Comparison of ENCODE assay signal across 28 cellular contexts in genomic region chr6:18561006-18561750, GRCh38.
DNase-seq lines count a peak whose midpoint lies in the region; ATAC-seq and TF ChIP-seq lines count a peak whose summit lies in the region.
"Had no signal": no experiment of that assay in that cellular context is flagged by ENCODE, and none has a peak within 500 bp of the region (broad histone marks: within the 10 kb centered on the region; RNA-seq: fewer than 3 reads in every experiment).

No MANE protein-coding gene starts in this region.

- TF ChIP-seq POLR2A in body of pancreas (IDR thresholded peaks at IDR 0.05), result no peak

- no peaks in the 10 kb centered on the region for H3K36me3 ChIP-seq in body of pancreas (replicated peaks in 1 of 2; ENCODE audit: insufficient read depth in 1 of 2, low read depth in 2 of 2)
- no peaks in the 10 kb centered on the region for H3K36me3 ChIP-seq in left lung
- H3K36me3 ChIP-seq: adrenal gland, brain microvascular endothelial cell, neural progenitor cell, right lobe of liver, suprapubic skin had no signal

- WGBS in body of pancreas, 2 donors, result 54 to 57% methylated on average over 5 of the region's 5 CpGs
- WGBS in H9 (ENCODE audit: extremely low coverage, insufficient read length, low lambda C conversion rate), result no CpG with 5 or more reads among the region's 5 CpGs

- H2BK5ac ChIP-seq in H9 (ENCODE audit: insufficient read length, low read length), result no peak overlapping the region

- no peak overlapping the region for H3K56ac ChIP-seq in H9 (ENCODE audit: insufficient read length, low read depth, low read length)

- H3K9me3 ChIP-seq in body of pancreas (no peaks in the 10 kb centered on the region), left lung (no peaks in the 10 kb centered on the region), H9 (ENCODE audit: control insufficient read depth, low read depth, low read length) (no peaks in the 10 kb centered on the region)
- H3K9me3 ChIP-seq: adrenal gland, right lobe of liver, suprapubic skin had no signal

- H3K27me3 ChIP-seq in body of pancreas (no peaks in the 10 kb centered on the region), left lung (no peaks in the 10 kb centered on the region), H9 (ENCODE audit: insufficient read depth, low read length) (no peaks in the 10 kb centered on the region)
- H3K27me3 ChIP-seq: adrenal gland, brain microvascular endothelial cell, hepatocyte, neural progenitor cell, right lobe of liver, suprapubic skin had no signal

- H3K36me3 Mint-ChIP-seq in H9 (ENCODE audit: insufficient read depth in 1 of 3, low read depth in 3 of 3), result no peaks in the 10 kb centered on the region
- H3K36me3 Mint-ChIP-seq: CD4-positive, CD25-positive, alpha-beta regulatory T cell; neural progenitor cell; stimulated activated naive B cell treated with anti-CD40 and anti-IgM and Interleukin-4, amounts not matched to agents 10 μg/mL and 1 μg/mL and 100 μg/mL, for 72 hours had no signal

- no peak overlapping the region for H3K4ac ChIP-seq in H9 (ENCODE audit: low read depth, low read length)

- H3K4me3 Mint-ChIP-seq in H9, result no peak overlapping the region
- H3K4me3 Mint-ChIP-seq: activated T-cell treated with anti-CD3 and anti-CD28 coated beads, Interleukin-2, amount 50 U/mL, for 72 hours; CD4-positive, CD25-positive, alpha-beta regulatory T cell; neural progenitor cell; stimulated activated naive B cell treated with anti-CD40 and anti-IgM and Interleukin-4, amounts not matched to agents 10 μg/mL and 1 μg/mL and 100 μg/mL, for 72 hours had no signal

- no peak overlapping the region for H2BK120ac ChIP-seq in H9 (ENCODE audit: low read depth, low read length, poor library complexity, severe bottlenecking)

- no peaks in the 10 kb centered on the region for H3K4me1 Mint-ChIP-seq in H9
- H3K4me1 Mint-ChIP-seq: CD4-positive, CD25-positive, alpha-beta regulatory T cell; neural progenitor cell had no signal

- no peak overlapping the region for H3K27ac ChIP-seq in body of pancreas
- no peak overlapping the region for H3K27ac ChIP-seq in left lung
- H3K27ac ChIP-seq in H9 (ENCODE audit: insufficient read length, low read depth, low read length), result no peak overlapping the region
- H3K27ac ChIP-seq: adrenal gland, brain microvascular endothelial cell, hepatocyte, neural progenitor cell, right lobe of liver, suprapubic skin had no signal

- H2AK5ac ChIP-seq in H9 (ENCODE audit: insufficient read length, low read length), result no peak overlapping the region

- H2BK20ac ChIP-seq in H9 (ENCODE audit: low read depth, low read length, poor library complexity, severe bottlenecking), result no peak overlapping the region

- no peak overlapping the region for H3K23ac ChIP-seq in H9 (ENCODE audit: insufficient read length, low read depth, low read length)

- H3K79me1 ChIP-seq in H9 (ENCODE audit: insufficient read depth, low read depth, low read length, poor library complexity, severe bottlenecking), result no peaks in the 10 kb centered on the region

- intact Hi-C loops in body of pancreas (cut with DNase I) (no loop called here), left lung (cut with DNase I) (no loop called here)

- H2BK12ac ChIP-seq in H9 (ENCODE audit: insufficient read length, low read depth, low read length), result no peak overlapping the region

- no peaks in the 10 kb centered on the region for H4K20me1 ChIP-seq in H9 (ENCODE audit: control insufficient read depth, insufficient read depth, insufficient read length)

- no peaks in the 10 kb centered on the region for H3K79me2 ChIP-seq in H9 (ENCODE audit: insufficient read depth, low read length)
- H3K79me2 ChIP-seq: hepatocyte had no signal

- H3K27me3 Mint-ChIP-seq in H9 (ENCODE audit: low read depth), result no peaks in the 10 kb centered on the region

- H3K4me3 ChIP-seq in body of pancreas, result no peak overlapping the region
- H3K4me3 ChIP-seq in left lung, result no peak overlapping the region
- H3K4me3 ChIP-seq: adrenal gland, GM12878, hepatocyte, neural progenitor cell, right lobe of liver, suprapubic skin had no signal

- H3K18ac ChIP-seq in H9 (ENCODE audit: insufficient read length, low read depth, low read length), result no peak overlapping the region

- no peak overlapping the region for H2BK15ac ChIP-seq in H9 (ENCODE audit: low read depth, low read length)

- no peak overlapping the region for H3T11ph ChIP-seq in H9 (ENCODE audit: low read length)

- H3K23me2 ChIP-seq in H9 (ENCODE audit: insufficient read length, low read depth, low read length, poor library complexity, severe bottlenecking), result no peaks in the 10 kb centered on the region

- H3K4me2 ChIP-seq in H9 (ENCODE audit: insufficient read depth, insufficient read length, low read length), result no peak overlapping the region
- H3K4me2 ChIP-seq: neural progenitor cell had no signal

- no peak overlapping the region for H2AFZ ChIP-seq in H9 (ENCODE audit: low read length)
- H2AFZ ChIP-seq: hepatocyte, neural progenitor cell had no signal

- H4K91ac ChIP-seq in H9 (ENCODE audit: insufficient read length, low read depth, low read length), result no peak overlapping the region

- H3K4me1 ChIP-seq in body of pancreas (no peaks in the 10 kb centered on the region), left lung (no peaks in the 10 kb centered on the region), H9 (ENCODE audit: insufficient read depth, low read length) (no peaks in the 10 kb centered on the region)
- H3K4me1 ChIP-seq: adrenal gland, neural progenitor cell, right lobe of liver had no signal

- H4K8ac ChIP-seq in H9 (replicated peaks; ENCODE audit: insufficient read length, low read depth, low read length), result no peak overlapping the region

- TF ChIP-seq CTCF in body of pancreas (IDR thresholded peaks at IDR 0.05) (no peak), left lung (IDR thresholded peaks at IDR 0.05) (no peak), H9 (conservative IDR thresholded peaks at IDR 0.05) (no peak)

- ATAC-seq in body of pancreas (peak; percentile 15), left lung (peak; percentile 25)
- ATAC-seq: activated T-cell treated with anti-CD3 and anti-CD28 coated beads, Interleukin-2, amount 50 U/mL, for 72 hours; GM12878; right lobe of liver; stimulated activated naive B cell treated with anti-CD40 and anti-IgM and Interleukin-4, amounts not matched to agents 10 μg/mL and 1 μg/mL and 100 μg/mL, for 72 hours had no signal

- H4K5ac ChIP-seq in H9 (ENCODE audit: insufficient read length, low read depth, low read length), result no peak overlapping the region

- no peak overlapping the region for H3K9ac ChIP-seq in H9 (ENCODE audit: extremely low read depth, insufficient read length, low read length)
- H3K9ac ChIP-seq: neural progenitor cell had no signal

- no peak overlapping the region for H3K27ac Mint-ChIP-seq in H9
- H3K27ac Mint-ChIP-seq: activated T-cell treated with anti-CD3 and anti-CD28 coated beads, Interleukin-2, amount 50 U/mL, for 72 hours; CD4-positive, CD25-positive, alpha-beta regulatory T cell; neural progenitor cell; stimulated activated naive B cell treated with anti-CD40 and anti-IgM and Interleukin-4, amounts not matched to agents 10 μg/mL and 1 μg/mL and 100 μg/mL, for 72 hours had no signal

- no peaks in the 10 kb centered on the region; a peak in 1 of 5 replicates for H3K9me3 Mint-ChIP-seq in H9
- H3K9me3 Mint-ChIP-seq: activated T-cell treated with anti-CD3 and anti-CD28 coated beads, Interleukin-2, amount 50 U/mL, for 72 hours; neural progenitor cell had no signal

- peak; percentile 15 for DNase-seq in AG20443 (ENCODE audit: low spot score)
- DNase-seq in Kasumi-1 (lab: John Stamatoyannopoulos, UW), result peak; percentile 48 to 52
- no peak for DNase-seq in body of pancreas
- DNase-seq in left lung, result no peak
- DNase-seq in nucleus accumbens (lab: John Stamatoyannopoulos, UW), result no peak
- DNase-seq in activated naive CD4-positive, alpha-beta T cell treated with anti-CD3 and anti-CD28 coated beads, Interleukin-2, amount 50 U/mL, for 16 hours, result no peak
- no peak for DNase-seq in H9
- DNase-seq in SW480 (ENCODE audit: low spot score), result no peak
- DNase-seq: activated CD4-positive, alpha-beta T cell treated with anti-CD3 and anti-CD28 coated beads, Interleukin-2, amount 50 U/mL, for 1 hour; activated naive CD4-positive, alpha-beta T cell treated with Interleukin-2 at 50 U/mL for 16 hours; activated T-cell treated with anti-CD3 and anti-CD28 coated beads, Interleukin-2, amount 50 U/mL, for 72 hours; adrenal gland; brain microvascular endothelial cell; CD4-positive, CD25-positive, alpha-beta regulatory T cell; foreskin melanocyte; Karpas-422; NCI-H1092; NCI-H187; NCI-H526 treated with DMSO at 0.1 percent for 48 hours; right lobe of liver; stimulated activated CD4-positive, alpha-beta T cell treated with anti-CD3 and anti-CD28 coated beads, Interleukin-4, amount 100 ng/mL, for 4 hours; stimulated activated naive B cell treated with anti-CD40 and anti-IgM and Interleukin-4, amounts not matched to agents 10 μg/mL and 1 μg/mL and 100 μg/mL, for 72 hours; SW 1271; T1000 had no signal

- no peak overlapping the region for H3K14ac ChIP-seq in H9 (ENCODE audit: insufficient read depth, low read length)

Comparison
In these comparisons a context has a peak if more than half of its experiments do, and no peak if none do; other contexts are left out.
1. DNase-seq: peak in AG20443 (single experiment) and Kasumi-1 (2 of 2); none in body of pancreas (0 of 4), left lung (0 of 2), nucleus accumbens (0 of 56), activated naive CD4-positive, alpha-beta T cell treated with anti-CD3 and anti-CD28 coated beads, Interleukin-2, amount 50 U/mL, for 16 hours (single experiment), H9 (single experiment) and SW480 (single experiment).